ENCODE assay signal across 8 cellular contexts in the genomic region with DNA sequence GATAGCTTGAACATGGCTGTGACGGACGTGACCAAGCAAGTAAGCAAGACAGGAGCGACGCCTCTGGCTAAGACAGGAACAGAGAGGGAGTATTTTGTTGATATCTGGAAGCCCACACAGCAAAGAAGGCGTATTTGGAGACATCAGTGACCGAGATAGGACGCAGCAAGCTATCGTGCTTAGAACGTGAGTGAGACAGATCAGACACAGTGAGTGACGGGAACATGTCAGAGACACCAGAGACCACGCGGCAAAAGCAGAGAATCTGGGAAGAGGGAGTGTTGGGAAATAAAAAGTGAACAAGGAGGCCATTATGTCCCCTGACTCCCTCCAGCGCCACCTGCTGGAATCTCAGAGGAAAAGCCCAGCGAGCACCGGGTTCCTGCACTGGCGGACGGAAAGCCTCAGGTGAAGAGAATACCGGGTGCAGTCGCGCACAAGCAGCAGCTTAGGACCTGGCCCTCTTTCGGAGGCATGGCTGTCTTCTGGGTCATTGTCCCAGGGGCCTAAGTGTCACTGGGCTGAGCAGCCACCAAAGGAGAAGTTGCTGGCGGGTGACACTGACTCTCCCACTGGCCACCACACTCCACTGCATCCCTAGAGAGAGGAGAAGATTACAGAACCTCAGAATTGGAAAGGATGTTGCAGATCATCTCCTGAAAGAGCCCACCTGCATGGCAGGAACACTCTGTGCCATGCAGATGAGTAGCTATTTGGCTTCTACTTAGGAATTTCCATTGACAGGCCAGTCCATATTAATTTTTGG.
A peak's percentile ranks its signal among the peaks of the same experiment; 100 is the strongest.
DNase-seq lines count a peak whose midpoint lies in the region; ATAC-seq and TF ChIP-seq lines count a peak whose summit lies in the region.

No MANE protein-coding gene starts in this region.

- DNase-seq in EL (peak; percentile 44), LHCN-M2 (ENCODE audit: low read depth) (peak; percentile 40), coronary artery (ENCODE audit: low spot score) (peak; percentile 79), lung (ENCODE audit: low spot score) (peak; percentile 61), vagina (ENCODE audit: extremely low spot score in 2 of 2) (no peak)
- peak; percentile 31 for DNase-seq in activated CD4-positive, CD25-positive, alpha-beta regulatory T cell treated with anti-CD3 and anti-CD28 coated beads, Interleukin-2, amount 50 U/mL, for 16 hours (ENCODE audit: low read depth, low spot score)
- peak; percentile 82 for DNase-seq in stimulated activated CD8-positive, alpha-beta memory T cell treated with anti-CD3 and anti-CD28 coated beads, Interleukin-4, amount 100 ng/mL, for 48 hours

- no peaks in the 10 kb centered on the region for H3K9me3 ChIP-seq in lung (ENCODE audit: control insufficient read depth in 2 of 2, insufficient read depth in 1 of 2, low read length in 1 of 2)
- H3K9me3 ChIP-seq in vagina, result no peaks in the 10 kb centered on the region

- intact Hi-C loops in vagina (cut with DNase I), result no loop called here

- 45 to 53% methylated on average over 22 of the region's 22 CpGs for WGBS in lung, 2 donors

- peak overlapping the region; percentile 31 for H3K4me3 ChIP-seq in coronary artery
- H3K4me3 ChIP-seq in lung, result no peak overlapping the region
- no peak overlapping the region for H3K4me3 ChIP-seq in vagina

- H3K4me1 ChIP-seq in lung (ENCODE audit: control insufficient read depth in 2 of 2, insufficient read depth in 2 of 2, low read length in 2 of 2) (no peaks in the 10 kb centered on the region), vagina (no peaks in the 10 kb centered on the region)

- H3K27me3 ChIP-seq in lung (ENCODE audit: control insufficient read depth, insufficient read depth), result no peaks in the 10 kb centered on the region
- no peaks in the 10 kb centered on the region for H3K27me3 ChIP-seq in vagina

- TF ChIP-seq POLR2A in vagina (IDR thresholded peaks at IDR 0.05), result no peak

- no peak overlapping the region for H3K27ac ChIP-seq in coronary artery
- H3K27ac ChIP-seq in lung (ENCODE audit: low read depth in 1 of 2, low read length in 1 of 2), result no peak overlapping the region
- no peak overlapping the region for H3K27ac ChIP-seq in vagina

- peak; percentile 94 for ATAC-seq in GM21723 (IDR thresholded peaks at IDR 0.05; ENCODE audit: unreplicated experiment)
- peak; percentile 66 for ATAC-seq in lung (ENCODE audit: insufficient read depth, low FRiP score)

- H3K36me3 ChIP-seq in lung (ENCODE audit: control insufficient read depth in 2 of 2, insufficient read depth in 2 of 2, low read length in 2 of 2) (no peaks in the 10 kb centered on the region), vagina (no peaks in the 10 kb centered on the region)

- TF ChIP-seq CTCF in coronary artery (IDR thresholded peaks at IDR 0.05) (peak; percentile 74), lung (IDR thresholded peaks at IDR 0.05; ENCODE audit: control extremely low read depth, extremely low read depth) (peak; percentile 33), vagina (IDR thresholded peaks at IDR 0.05) (peak in 1 of 3 experiments; percentile 27)

Comparison
In these comparisons a context has a peak if more than half of its experiments do, and no peak if none do; other contexts are left out.
1. DNase-seq: peak in EL (single experiment), LHCN-M2 (single experiment), activated CD4-positive, CD25-positive, alpha-beta regulatory T cell treated with anti-CD3 and anti-CD28 coated beads, Interleukin-2, amount 50 U/mL, for 16 hours (single experiment), coronary artery (single experiment), lung (single experiment) and stimulated activated CD8-positive, alpha-beta memory T cell treated with anti-CD3 and anti-CD28 coated beads, Interleukin-4, amount 100 ng/mL, for 48 hours (single experiment); none in vagina (0 of 2).